8 cellular contexts compared by ENCODE assay signal in the genomic region with DNA sequence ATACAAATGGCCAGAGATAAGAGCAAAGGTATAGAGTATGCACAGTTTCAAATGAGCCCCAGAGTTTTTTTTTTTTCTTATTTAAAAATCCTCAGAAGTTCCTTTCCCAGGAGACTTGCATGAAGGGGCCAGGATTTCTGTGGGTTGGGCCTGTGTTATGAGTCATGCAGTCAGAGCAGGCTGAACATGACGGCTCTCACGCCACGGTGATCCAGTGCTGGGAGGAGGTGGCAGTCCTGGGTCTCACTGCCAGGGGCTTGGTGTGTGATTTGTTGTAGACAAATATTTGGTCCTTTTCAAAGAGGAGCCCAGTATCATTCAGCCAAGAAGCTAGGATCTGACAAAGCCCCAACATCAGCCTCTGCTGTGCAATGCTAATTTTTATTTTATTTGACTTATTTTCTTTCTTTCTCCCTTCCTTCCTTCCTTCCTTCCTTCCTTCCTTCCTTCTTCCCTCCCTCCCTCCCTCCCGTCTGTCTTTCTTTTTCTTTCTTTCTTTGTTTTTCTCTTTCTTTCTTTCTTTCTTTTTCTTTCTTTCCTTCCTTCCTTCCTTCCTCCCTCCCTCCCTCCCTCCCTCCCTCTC. TPM values are rescaled to one million over a fixed set of nuclear protein-coding genes. Genes with fewer than 3 reads are reported as not detected.
DNase-seq lines count a peak whose midpoint lies in the region; ATAC-seq, FAIRE-seq and TF ChIP-seq lines count a peak whose summit lies in the region.

No MANE protein-coding gene starts in this region.

- no peak overlapping the region for H3K4me3 Mint-ChIP-seq in T-helper 17 cell

- peak overlapping the region; percentile 82 to 89 for H3K27ac ChIP-seq in A549

- no peak for TF ChIP-seq CTCF in A549 (IDR thresholded peaks at IDR 0.05)
- no peak for TF ChIP-seq CTCF in kidney epithelial cell (IDR thresholded peaks at IDR 0.05; ENCODE audit: insufficient read depth, low read length, poor library complexity, severe bottlenecking)

- H3K9me3 ChIP-seq in A549 (no peaks in the 10 kb centered on the region), adipocyte (ENCODE audit: control insufficient read depth, low read length) (no peaks in the 10 kb centered on the region), T-helper 17 cell (ENCODE audit: control insufficient read depth, low read length, poor library complexity, severe bottlenecking) (no peaks in the 10 kb centered on the region)

- 5% methylated on average over 3 of the region's 4 CpGs for WGBS in A549 (ENCODE audit: missing lambda C conversion rate)

- no peak overlapping the region for H3K27ac Mint-ChIP-seq in T-helper 17 cell

- no peak for TF ChIP-seq RAD21 in A549 (conservative IDR thresholded peaks at IDR 0.05 in 1 of 2, IDR thresholded peaks at IDR 0.05 in 1 of 2)

- no peak for TF ChIP-seq EP300 in A549 (IDR thresholded peaks at IDR 0.05)

- ATAC-seq in A549 (peak; percentile 99), HG03432 (IDR thresholded peaks at IDR 0.05; ENCODE audit: unreplicated experiment) (peak; percentile 57), HG02623 (IDR thresholded peaks at IDR 0.05; ENCODE audit: unreplicated experiment) (no peak), HG02870 (IDR thresholded peaks at IDR 0.05; ENCODE audit: unreplicated experiment) (no peak), GM18861 (IDR thresholded peaks at IDR 0.05; ENCODE audit: unreplicated experiment) (no peak), T-helper 17 cell (no peak)

- peak; percentile 83 to 93 for DNase-seq in A549 (ENCODE audit: low read depth in 1 of 2, low spot score in 1 of 2)
- DNase-seq in adipocyte (ENCODE audit: low read depth): peak; percentile 98
- peak; percentile 93 for DNase-seq in kidney epithelial cell (ENCODE audit: low read depth)
- no peak for DNase-seq in T-helper 17 cell

- no peaks in the 10 kb centered on the region for H3K4me1 Mint-ChIP-seq in T-helper 17 cell

- peak overlapping the region; percentile 73 for H3K4me2 ChIP-seq in A549

- no peaks in the 10 kb centered on the region for H3K36me3 Mint-ChIP-seq in T-helper 17 cell (ENCODE audit: low read depth)

- H3K4me3 ChIP-seq in A549: no peak overlapping the region
- H3K4me3 ChIP-seq in adipocyte (ENCODE audit: low read length): no peak overlapping the region
- no peak overlapping the region for H3K4me3 ChIP-seq in kidney epithelial cell (ENCODE audit: low read depth, low read length)

- no peaks in the 10 kb centered on the region for H3K27me3 Mint-ChIP-seq in T-helper 17 cell

- H3K27me3 ChIP-seq in adipocyte (replicated peaks; ENCODE audit: control insufficient read depth, insufficient read depth, low read length) (no peaks in the 10 kb centered on the region), kidney epithelial cell (ENCODE audit: control insufficient read depth, insufficient read depth, low read length) (no peaks in the 10 kb centered on the region)

- CTCF ChIA-PET in A549 (lab: Yijun Ruan, JAX): interaction anchor here (0.5 to 1.0 kb wide), 3 partner anchors 10 to 332 kb away, joined by 3 read pairs; a partner anchor contains a TSS

- H3K4me1 ChIP-seq in A549 (peaks cover 40% of the 10 kb centered on the region), adipocyte (ENCODE audit: control insufficient read depth, insufficient read depth, low read length) (peaks cover 26% of the 10 kb centered on the region)

- FAIRE-seq in A549 (lab: Jason Lieb, UNC): no peak

- H3K36me3 ChIP-seq in adipocyte (ENCODE audit: control insufficient read depth, insufficient read depth, low read length, severe bottlenecking): no peaks in the 10 kb centered on the region
- H3K36me3 ChIP-seq in kidney epithelial cell (ENCODE audit: control insufficient read depth, insufficient read depth, low read length): no peaks in the 10 kb centered on the region

- POLR2A ChIA-PET in A549 (lab: Yijun Ruan, JAX): interaction anchor here (1.0 kb wide), 1 partner anchor 11 kb away, joined by 3 read pairs; no protein-coding TSS in a partner anchor

- H3K9ac ChIP-seq in adipocyte (ENCODE audit: low read length): peak overlapping the region; percentile 67

- TF ChIP-seq POLR2A in A549 (IDR thresholded peaks at IDR 0.05; ENCODE audit: low read length): no peak

TF ChIP-seq in A549, 52 proteins besides CTCF, POLR2A, EP300 and RAD21:
- TF ChIP-seq SMC3 (IDR thresholded peaks at IDR 0.05): no peak
- peak; percentile 59; the same call in 1 of the 2 replicates for TF ChIP-seq FOSL2 (IDR thresholded peaks at IDR 0.05)
- TF ChIP-seq FOSL2 (CRISPR knock-in tag; IDR thresholded peaks at IDR 0.05): peak; percentile 95
- no peak for TF ChIP-seq FOSB (CRISPR knock-in tag; IDR thresholded peaks at IDR 0.05)
- no peak for TF ChIP-seq EHF (CRISPR knock-in tag; IDR thresholded peaks at IDR 0.05)
- no peak for TF ChIP-seq ZC3H11A (IDR thresholded peaks at IDR 0.05)
- TF ChIP-seq, protein P1, sequence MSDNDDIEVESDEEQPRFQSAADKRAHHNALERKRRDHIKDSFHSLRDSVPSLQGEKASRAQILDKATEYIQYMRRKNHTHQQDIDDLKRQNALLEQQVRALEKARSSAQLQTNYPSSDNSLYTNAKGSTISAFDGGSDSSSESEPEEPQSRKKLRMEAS (IDR thresholded peaks at IDR 0.05): peak; percentile 49; the same call in 1 of the 2 replicates
- no peak for TF ChIP-seq JUN (IDR thresholded peaks at IDR 0.05)
- no peak for TF ChIP-seq NR3C1 (IDR thresholded peaks at IDR 0.05)
- TF ChIP-seq JUNB (IDR thresholded peaks at IDR 0.05): 0 out of 2 replicates have a peak, but pooled peaks have one; percentile 20

RNA-seq across cellular contexts. Expression of a gene that starts 10.4 kb away (rescaled TPM):
- polyA plus RNA-seq in A549 (2011; rRNA removed) (3.6 and 4.1 TPM in 2 replicates), A549 (2017; fragmentation: RNase III; extraction: RNeasy Plus Mini Kit Qiagen cat#74134 plus additional on column Dnase treatment) (0.68 to 2.3 TPM (median 1.4 TPM) in 3 replicates)
- polyA plus RNA-seq in A549 (2012; cell fraction: cytosol; rRNA removed): 0.59 and 0.63 TPM in 2 replicates
- 0.64 and 0.94 TPM in 2 replicates for polyA plus RNA-seq in A549 (2012; cell fraction: nucleus; rRNA removed)
- 1.8 and 2.2 TPM in 2 replicates for polyA minus RNA-seq in A549 (2011; rRNA and poly(A)+ RNA removed)
- total RNA-seq in kidney epithelial cell (0.07 and 0.25 TPM in 2 replicates), T-helper 17 cell (not detected)

Comparison
In these comparisons a context has a peak if more than half of its experiments do, and no peak if none do; other contexts are left out.
1. ATAC-seq: peak in A549 (2 of 2) and HG03432 (single experiment); none in HG02623 (single experiment), HG02870 (single experiment), GM18861 (single experiment) and T-helper 17 cell (single experiment).
2. DNase-seq: peak in A549 (2 of 2), adipocyte (single experiment) and kidney epithelial cell (single experiment); none in T-helper 17 cell (0 of 3).